Comparison of ENCODE assay signal across 1 cellular context in the genomic region with DNA sequence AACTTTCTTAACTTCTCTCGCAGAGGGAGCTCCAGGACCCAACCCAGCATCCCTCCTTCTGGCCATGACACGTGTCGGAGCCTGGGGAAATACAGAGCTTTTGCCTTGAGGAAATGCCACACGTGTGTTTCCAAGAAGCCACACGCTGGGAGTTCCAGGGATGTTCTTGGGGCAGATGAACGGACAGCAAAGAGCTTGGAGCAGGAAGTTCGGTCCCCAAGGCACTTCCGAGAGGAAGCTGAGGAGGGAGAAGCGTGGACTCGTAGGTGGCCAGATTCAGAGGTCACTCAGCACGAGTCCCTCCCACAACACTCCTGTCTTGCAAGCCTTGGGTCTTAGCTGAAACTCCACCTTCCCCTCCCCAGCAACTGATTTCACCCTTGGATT.
TF ChIP-seq lines count a peak whose summit lies in the region.

No MANE protein-coding gene starts in this region.

TF ChIP-seq in GM23338, 12 proteins besides CTCF, POLR2A, EP300 and RAD21 (continued from another document):
- TF ChIP-seq, protein P1, sequence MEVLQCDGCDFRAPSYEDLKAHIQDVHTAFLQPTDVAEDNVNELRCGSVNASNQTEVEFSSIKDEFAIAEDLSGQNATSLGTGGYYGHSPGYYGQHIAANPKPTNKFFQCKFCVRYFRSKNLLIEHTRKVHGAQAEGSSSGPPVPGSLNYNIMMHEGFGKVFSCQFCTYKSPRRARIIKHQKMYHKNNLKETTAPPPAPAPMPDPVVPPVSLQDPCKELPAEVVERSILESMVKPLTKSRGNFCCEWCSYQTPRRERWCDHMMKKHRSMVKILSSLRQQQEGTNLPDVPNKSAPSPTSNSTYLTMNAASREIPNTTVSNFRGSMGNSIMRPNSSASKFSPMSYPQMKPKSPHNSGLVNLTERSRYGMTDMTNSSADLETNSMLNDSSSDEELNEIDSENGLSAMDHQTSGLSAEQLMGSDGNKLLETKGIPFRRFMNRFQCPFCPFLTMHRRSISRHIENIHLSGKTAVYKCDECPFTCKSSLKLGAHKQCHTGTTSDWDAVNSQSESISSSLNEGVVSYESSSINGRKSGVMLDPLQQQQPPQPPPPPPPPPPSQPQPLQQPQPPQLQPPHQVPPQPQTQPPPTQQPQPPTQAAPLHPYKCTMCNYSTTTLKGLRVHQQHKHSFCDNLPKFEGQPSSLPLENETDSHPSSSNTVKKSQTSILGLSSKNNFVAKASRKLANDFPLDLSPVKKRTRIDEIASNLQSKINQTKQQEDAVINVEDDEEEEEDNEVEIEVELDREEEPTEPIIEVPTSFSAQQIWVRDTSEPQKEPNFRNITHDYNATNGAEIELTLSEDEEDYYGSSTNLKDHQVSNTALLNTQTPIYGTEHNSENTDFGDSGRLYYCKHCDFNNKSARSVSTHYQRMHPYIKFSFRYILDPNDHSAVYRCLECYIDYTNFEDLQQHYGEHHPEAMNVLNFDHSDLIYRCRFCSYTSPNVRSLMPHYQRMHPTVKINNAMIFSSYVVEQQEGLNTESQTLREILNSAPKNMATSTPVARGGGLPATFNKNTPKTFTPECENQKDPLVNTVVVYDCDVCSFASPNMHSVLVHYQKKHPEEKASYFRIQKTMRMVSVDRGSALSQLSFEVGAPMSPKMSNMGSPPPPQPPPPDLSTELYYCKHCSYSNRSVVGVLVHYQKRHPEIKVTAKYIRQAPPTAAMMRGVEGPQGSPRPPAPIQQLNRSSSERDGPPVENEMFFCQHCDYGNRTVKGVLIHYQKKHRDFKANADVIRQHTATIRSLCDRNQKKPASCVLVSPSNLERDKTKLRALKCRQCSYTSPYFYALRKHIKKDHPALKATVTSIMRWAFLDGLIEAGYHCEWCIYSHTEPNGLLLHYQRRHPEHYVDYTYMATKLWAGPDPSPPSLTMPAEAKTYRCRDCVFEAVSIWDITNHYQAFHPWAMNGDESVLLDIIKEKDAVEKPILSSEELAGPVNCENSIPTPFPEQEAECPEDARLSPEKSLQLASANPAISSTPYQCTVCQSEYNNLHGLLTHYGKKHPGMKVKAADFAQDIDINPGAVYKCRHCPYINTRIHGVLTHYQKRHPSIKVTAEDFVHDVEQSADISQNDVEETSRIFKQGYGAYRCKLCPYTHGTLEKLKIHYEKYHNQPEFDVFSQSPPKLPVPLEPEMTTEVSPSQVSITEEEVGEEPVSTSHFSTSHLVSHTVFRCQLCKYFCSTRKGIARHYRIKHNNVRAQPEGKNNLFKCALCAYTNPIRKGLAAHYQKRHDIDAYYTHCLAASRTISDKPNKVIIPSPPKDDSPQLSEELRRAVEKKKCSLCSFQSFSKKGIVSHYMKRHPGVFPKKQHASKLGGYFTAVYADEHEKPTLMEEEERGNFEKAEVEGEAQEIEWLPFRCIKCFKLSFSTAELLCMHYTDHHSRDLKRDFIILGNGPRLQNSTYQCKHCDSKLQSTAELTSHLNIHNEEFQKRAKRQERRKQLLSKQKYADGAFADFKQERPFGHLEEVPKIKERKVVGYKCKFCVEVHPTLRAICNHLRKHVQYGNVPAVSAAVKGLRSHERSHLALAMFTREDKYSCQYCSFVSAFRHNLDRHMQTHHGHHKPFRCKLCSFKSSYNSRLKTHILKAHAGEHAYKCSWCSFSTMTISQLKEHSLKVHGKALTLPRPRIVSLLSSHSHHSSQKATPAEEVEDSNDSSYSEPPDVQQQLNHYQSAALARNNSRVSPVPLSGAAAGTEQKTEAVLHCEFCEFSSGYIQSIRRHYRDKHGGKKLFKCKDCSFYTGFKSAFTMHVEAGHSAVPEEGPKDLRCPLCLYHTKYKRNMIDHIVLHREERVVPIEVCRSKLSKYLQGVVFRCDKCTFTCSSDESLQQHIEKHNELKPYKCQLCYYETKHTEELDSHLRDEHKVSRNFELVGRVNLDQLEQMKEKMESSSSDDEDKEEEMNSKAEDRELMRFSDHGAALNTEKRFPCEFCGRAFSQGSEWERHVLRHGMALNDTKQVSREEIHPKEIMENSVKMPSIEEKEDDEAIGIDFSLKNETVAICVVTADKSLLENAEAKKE (CRISPR knock-in tag; IDR thresholded peaks at IDR 0.05) = no peak
- TF ChIP-seq STAT1 (IDR thresholded peaks at IDR 0.05; ENCODE audit: unreplicated experiment) (no peak), EZH2 (IDR thresholded peaks at IDR 0.05; ENCODE audit: low read depth, unreplicated experiment) (no peak), CREB1 (CRISPR knock-in tag; IDR thresholded peaks at IDR 0.05; ENCODE audit: low read depth) (no peak), ZNF114 (CRISPR knock-in tag; IDR thresholded peaks at IDR 0.05) (no peak), EZH2phosphoT487 (IDR thresholded peaks at IDR 0.05; ENCODE audit: unreplicated experiment) (no peak), NANOG (IDR thresholded peaks at IDR 0.05; ENCODE audit: borderline replicate concordance) (no peak), POLR2AphosphoS5 (IDR thresholded peaks at IDR 0.05; ENCODE audit: low read depth) (no peak), JUNB (IDR thresholded peaks at IDR 0.05; ENCODE audit: unreplicated experiment) (no peak), ZNF331 (CRISPR knock-in tag; IDR thresholded peaks at IDR 0.05; ENCODE audit: low read depth) (no peak)
TF ChIP-seq in GM23338: peak in this region for 0.
